Comparison of ENCODE assay signal across 8 cellular contexts in genomic region chrX:53093177-53093655, GRCh38. TPM values are rescaled to one million over a fixed set of nuclear protein-coding genes. Genes with fewer than 3 reads are reported as not detected.
DNase-seq lines count a peak whose midpoint lies in the region; ATAC-seq and TF ChIP-seq lines count a peak whose summit lies in the region.

No MANE protein-coding gene starts in this region.

- no peaks in the 10 kb centered on the region for H3K27me3 Mint-ChIP-seq in neural crest cell (ENCODE audit: low read depth)

- H3K9me3 ChIP-seq in BE2C (no peaks in the 10 kb centered on the region), suprapubic skin (no peaks in the 10 kb centered on the region)

- DNase-seq in BE2C: peak; percentile 85
- peak; percentile 88 for DNase-seq in KBM-7
- peak; percentile 88 for DNase-seq in RKO (ENCODE audit: low spot score)
- DNase-seq in activated gamma-delta T cell (lab: John Stamatoyannopoulos, UW): peak; percentile 61
- DNase-seq in fibroblast of the conjunctiva (ENCODE audit: low read depth): peak; percentile 67
- peak; percentile 64 for DNase-seq in neural crest cell (ENCODE audit: low read depth, low spot score)
- peak; percentile 87 to 91 for DNase-seq in suprapubic skin (ENCODE audit: low spot score in 2 of 2)

- H3K36me3 ChIP-seq in BE2C (no peaks in the 10 kb centered on the region), suprapubic skin (no peaks in the 10 kb centered on the region)

- 34% methylated on average over 16 of the region's 16 CpGs for WGBS in suprapubic skin

- H3K27ac Mint-ChIP-seq in neural crest cell (ENCODE audit: unreplicated experiment): peak overlapping the region; percentile 96

- H3K4me1 Mint-ChIP-seq in neural crest cell: peaks cover 38% of the 10 kb centered on the region

- no peaks in the 10 kb centered on the region for H3K4me1 ChIP-seq in BE2C
- H3K4me1 ChIP-seq in suprapubic skin: peaks cover 18% of the 10 kb centered on the region

- no peaks in the 10 kb centered on the region for H3K27me3 ChIP-seq in BE2C
- H3K27me3 ChIP-seq in suprapubic skin: no peaks in the 10 kb centered on the region

- peak; percentile 54 for TF ChIP-seq CTCF in BE2C (IDR thresholded peaks at IDR 0.05; ENCODE audit: low read depth, low read length)
- peak; percentile 65 for TF ChIP-seq CTCF in neural crest cell (conservative IDR thresholded peaks at IDR 0.05)
- TF ChIP-seq CTCF in suprapubic skin (IDR thresholded peaks at IDR 0.05): peak; percentile 40 to 44

- in situ Hi-C loops in KBM-7 (cut with MboI; ENCODE audit: low pct_unique_long_range_greater_than_20kb, low sequenced_read_pairs): no loop called here

- TF ChIP-seq EP300 in suprapubic skin (IDR thresholded peaks at IDR 0.05): no peak

- TF ChIP-seq POLR2A in suprapubic skin (IDR thresholded peaks at IDR 0.05): no peak

- ATAC-seq in GM19438 (IDR thresholded peaks at IDR 0.05; ENCODE audit: low read depth, unreplicated experiment): peak; percentile 35

- H3K9me3 Mint-ChIP-seq in neural crest cell: no peaks in the 10 kb centered on the region

- H3K36me3 Mint-ChIP-seq in neural crest cell (ENCODE audit: low read depth): no peaks in the 10 kb centered on the region

- H3K4me3 ChIP-seq in BE2C (ENCODE audit: low read depth, low read length): peak overlapping the region; percentile 57
- peak overlapping the region; percentile 69 for H3K4me3 ChIP-seq in suprapubic skin

- peak overlapping the region; percentile 89 for H3K27ac ChIP-seq in suprapubic skin

- peak overlapping the region; percentile 95 for H3K4me3 Mint-ChIP-seq in neural crest cell

RNA-seq across cellular contexts. Expression of gene KANTR, which starts 0.7 kb away (rescaled TPM):
- 7.1 TPM for polyA plus RNA-seq in BE2C (2012; ENCODE audit: insufficient read depth, insufficient read length, low read depth)
- total RNA-seq in neural crest cell (10.1 and 11.6 TPM in 2 replicates), suprapubic skin (10 to 100 TPM; 16.2 to 81.3 (median 28.6) TPM)

RNA-seq across cellular contexts. Expression of gene TSPYL2, which starts 11.0 kb away (rescaled TPM):
- 32.9 TPM for polyA plus RNA-seq in BE2C (2012; ENCODE audit: insufficient read depth, insufficient read length, low read depth)
- total RNA-seq in neural crest cell (17.6 and 17.9 TPM in 2 replicates), suprapubic skin (10 to 100 TPM; 29.4 to 60.7 (median 48.4) TPM)

RNA-seq across cellular contexts. Expression of gene GPR173, which starts 44.6 kb away (rescaled TPM):
- 38.1 TPM for polyA plus RNA-seq in BE2C (2012; ENCODE audit: insufficient read depth, insufficient read length, low read depth)
- total RNA-seq in neural crest cell (11.8 and 13.0 TPM in 2 replicates), suprapubic skin (1 to 10 TPM in 1 of 4 donors, under 1 TPM in 3; 0.21 to 2.3 (median 0.72) TPM)

Comparison
In these comparisons a context has a peak if more than half of its experiments do, and no peak if none do; other contexts are left out.
1. Peak in every context shown above with its lines: DNase-seq, ATAC-seq, H3K4me3 ChIP-seq and H3K27ac ChIP-seq.